Comparison of ENCODE assay signal across 12 cellular contexts in the genomic region with DNA sequence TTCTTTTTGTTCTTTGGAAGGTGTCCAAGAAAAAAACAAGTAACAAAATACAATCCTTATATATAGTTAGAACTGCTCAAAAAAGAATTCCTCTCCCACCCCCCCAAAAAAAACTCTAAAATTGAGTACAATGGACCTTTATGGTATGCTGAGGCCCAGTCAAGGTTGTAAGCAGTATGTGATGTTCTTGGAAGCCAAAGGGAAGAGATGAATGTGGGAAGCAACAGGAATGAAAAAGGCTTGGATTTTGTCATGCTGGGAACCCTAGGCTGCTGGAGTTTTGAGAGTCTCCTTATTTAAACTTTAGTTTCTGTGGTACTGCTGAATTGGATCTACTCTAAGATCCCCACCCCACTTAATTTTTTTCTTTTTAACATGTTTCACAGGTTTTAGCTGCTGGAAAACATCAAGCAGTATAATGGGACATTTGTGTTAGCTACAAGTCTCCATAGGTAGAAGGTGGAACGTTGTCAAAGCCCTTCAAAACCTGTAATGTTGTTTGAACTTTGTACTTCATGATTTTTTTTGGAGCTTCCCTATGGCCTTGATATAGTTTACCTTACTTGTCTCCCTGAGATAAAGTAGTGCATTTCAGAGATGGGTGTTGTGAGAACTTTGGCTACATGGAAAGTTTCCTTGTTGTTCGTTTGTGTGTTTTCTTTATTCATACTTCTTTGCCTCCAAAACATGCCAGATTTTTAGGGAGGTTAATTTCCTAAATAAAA. TPM values are rescaled to one million over a fixed set of nuclear protein-coding genes. Genes with fewer than 3 reads are reported as not detected.
A peak's percentile ranks its signal among the peaks of the same experiment; 100 is the strongest.
DNase-seq lines count a peak whose midpoint lies in the region; ATAC-seq, FAIRE-seq and TF ChIP-seq lines count a peak whose summit lies in the region.
"Had no signal": no experiment of that assay in that cellular context is flagged by ENCODE, and none has a peak within 500 bp of the region (broad histone marks: within the 10 kb centered on the region; RNA-seq: fewer than 3 reads in every experiment).

No MANE protein-coding gene starts in this region.

- H3K4me1 Mint-ChIP-seq in brain, result peaks cover 39% of the 10 kb centered on the region

- no peak overlapping the region for H3K9ac ChIP-seq in HUES48 (ENCODE audit: low read depth, low read length)
- H3K9ac ChIP-seq: BLaER1 treated with 17β-estradiol and CSF1 and Interleukin-3, amounts not matched to agents 10 nM and 100 nM had no signal

- DNase-seq in left colon (no peak), small intestine (peak; percentile 58), GM13976 (ENCODE audit: low spot score) (no peak), glomerular visceral epithelial cell (ENCODE audit: extremely low spot score) (no peak)
- no peak for DNase-seq in activated CD8-positive, alpha-beta memory T cell treated with anti-CD3 and anti-CD28 coated beads, Interleukin-2, amount 50 U/mL, for 48 hours
- DNase-seq: ACHN; CD4-positive, CD25-positive, alpha-beta regulatory T cell; GF-D8 had no signal

- H3K4me1 ChIP-seq in HUES48 (ENCODE audit: control insufficient read depth, insufficient read depth, low read length) (peaks cover 34% of the 10 kb centered on the region), small intestine (ENCODE audit: control insufficient read depth in 2 of 2, insufficient read depth in 1 of 2, low read depth in 1 of 2, low read length in 1 of 2) (peaks cover 0 to 4% of the 10 kb centered on the region in 2 donors)

- H3K4me3 Mint-ChIP-seq in brain, result no peak overlapping the region
- H3K4me3 Mint-ChIP-seq: CD4-positive, CD25-positive, alpha-beta regulatory T cell had no signal

- H3K36me3 Mint-ChIP-seq in brain, result peaks cover 24% of the 10 kb centered on the region
- H3K36me3 Mint-ChIP-seq: CD4-positive, CD25-positive, alpha-beta regulatory T cell had no signal

- H3K9me3 ChIP-seq in HUES48 (ENCODE audit: control insufficient read depth, insufficient read depth, low read length) (no peaks in the 10 kb centered on the region), small intestine (ENCODE audit: control insufficient read depth, low read depth) (no peaks in the 10 kb centered on the region)

- H3K27ac ChIP-seq in HUES48 (ENCODE audit: low read depth, low read length) (peak overlapping the region; percentile 50), small intestine (ENCODE audit: low read depth in 1 of 2, low read length in 1 of 2) (no peak overlapping the region)

- WGBS in small intestine, 3 donors, result 21 to 61% (median 50%) methylated on average over 2 of the region's 2 CpGs

- H3K36me3 ChIP-seq in HUES48 (ENCODE audit: control insufficient read depth, insufficient read depth, low read length) (no peaks in the 10 kb centered on the region), small intestine (ENCODE audit: control insufficient read depth in 2 of 2, insufficient read depth in 2 of 2, low read length in 2 of 2) (no peaks in the 10 kb centered on the region)

- no peak for FAIRE-seq in small intestine (lab: Jason Lieb, UNC)

- H3K9me3 Mint-ChIP-seq in brain, result peaks cover 0 to 11% (median 6%) of the 10 kb centered on the region in 5 experiments
- H3K9me3 Mint-ChIP-seq: CD4-positive, CD25-positive, alpha-beta regulatory T cell had no signal

- no peaks in the 10 kb centered on the region for H3K27me3 ChIP-seq in HUES48 (ENCODE audit: control insufficient read depth, insufficient read depth, low read length)
- no peaks in the 10 kb centered on the region for H3K27me3 ChIP-seq in small intestine (ENCODE audit: control insufficient read depth in 2 of 2, insufficient read depth in 2 of 2, low read length in 2 of 2)
- H3K27me3 ChIP-seq: BLaER1 treated with 17β-estradiol and CSF1 and Interleukin-3, amounts not matched to agents 10 nM and 100 nM had no signal

- intact Hi-C loops in left colon (cut with DNase I, micrococcal nuclease), result no loop called here

- H3K27ac Mint-ChIP-seq in brain, result peak overlapping the region in 3 of 5 experiments; percentile 23 to 70 (median 56)
- H3K27ac Mint-ChIP-seq: CD4-positive, CD25-positive, alpha-beta regulatory T cell had no signal

- H3K4me3 ChIP-seq in HUES48 (ENCODE audit: low read depth, low read length) (no peak overlapping the region), small intestine (ENCODE audit: low read depth in 1 of 2, low read length in 2 of 2) (no peak overlapping the region)
- H3K4me3 ChIP-seq: BLaER1 treated with 17β-estradiol and CSF1 and Interleukin-3, amounts not matched to agents 10 nM and 100 nM had no signal

- in situ Hi-C loops in GM13976 (cut with MboI; ENCODE audit: low sequenced_read_pairs, unreplicated experiment), result no loop called here

- no peaks in the 10 kb centered on the region for H3K27me3 Mint-ChIP-seq in brain
- H3K27me3 Mint-ChIP-seq: CD4-positive, CD25-positive, alpha-beta regulatory T cell had no signal

- TF ChIP-seq CTCF in brain (conservative IDR thresholded peaks at IDR 0.05) (no peak), GM13976 (IDR thresholded peaks at IDR 0.05; ENCODE audit: borderline replicate concordance, control extremely low read depth, extremely low read depth, insufficient read depth, missing control alignments) (no peak)

- peak; percentile 95 for ATAC-seq in left colon
- ATAC-seq in GM21717 (IDR thresholded peaks at IDR 0.05; ENCODE audit: unreplicated experiment), result no peak

RNA-seq across cellular contexts. Expression of a gene that starts 57.7 kb away (rescaled TPM):
- polyA plus RNA-seq in brain (ENCODE audit: insufficient read depth, low read depth, low replicate concordance) (40.1 TPM), small intestine (1 to 10 TPM; 3.2 to 5.4 (median 5.3) TPM)
- 10 to 100 TPM; 21.4 to 22.9 TPM for total RNA-seq in left colon
